1 cellular context compared by ENCODE assay signal in the genomic region with DNA sequence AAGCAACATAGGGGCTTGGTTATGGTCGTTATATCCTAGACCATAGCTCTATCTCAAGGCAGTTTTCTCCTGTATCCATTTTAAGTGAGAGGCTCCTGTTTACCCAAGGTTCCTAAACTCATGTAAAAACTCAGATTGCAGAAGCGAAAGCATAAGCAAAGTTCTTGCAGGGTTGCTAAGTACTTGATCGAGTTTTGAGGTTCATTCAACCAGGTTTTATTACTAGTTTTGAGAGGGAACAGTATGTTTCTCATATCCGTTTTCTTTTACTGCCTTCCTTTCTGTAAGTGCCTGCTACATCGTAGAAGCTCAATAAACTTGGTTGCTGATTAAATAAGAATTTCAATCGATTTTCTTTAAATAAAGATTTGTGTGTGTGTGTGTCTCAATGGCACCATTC.
TF ChIP-seq lines count a peak whose summit lies in the region.

No MANE protein-coding gene starts in this region.

TF ChIP-seq in GM12878, 131 proteins besides CTCF, POLR2A, EP300 and RAD21 (continued from another document):
- TF ChIP-seq GABPA (IDR thresholded peaks at IDR 0.05; ENCODE audit: low read depth) = 0 out of 2 replicates have a peak, but pooled peaks have one; percentile 11
- no peak for TF ChIP-seq ESRRA (IDR thresholded peaks at IDR 0.05; ENCODE audit: low read length)
